8 cellular contexts compared by ENCODE assay signal in genomic region chr1:198669023-198669698, GRCh38. TPM values are rescaled to one million over a fixed set of nuclear protein-coding genes. Genes with fewer than 3 reads are reported as not detected.
A peak's percentile ranks its signal among the peaks of the same experiment; 100 is the strongest.
DNase-seq lines count a peak whose midpoint lies in the region; FAIRE-seq and TF ChIP-seq lines count a peak whose summit lies in the region.

No MANE protein-coding gene starts in this region.

- H3K36me3 ChIP-seq in GM23248 (ENCODE audit: low read depth) (no peaks in the 10 kb centered on the region), KOPT-K1 (ENCODE audit: insufficient read depth, low read length) (peaks cover 6% of the 10 kb centered on the region), mesendoderm (ENCODE audit: control insufficient read depth, insufficient read depth, low read length) (no peaks in the 10 kb centered on the region)

- no peaks in the 10 kb centered on the region for H4K20me1 ChIP-seq in GM23248 (ENCODE audit: insufficient read depth)

- in situ Hi-C loops in GM23248 (cut with MboI) = no loop called here

- H3K27me3 Mint-ChIP-seq in progenitor cell of endocrine pancreas = no peaks in the 10 kb centered on the region

- H2BK120ac ChIP-seq in mesendoderm (ENCODE audit: low read depth, low read length) = no peak overlapping the region

- WGBS in GM23248 (ENCODE audit: low coverage in 1 of 2, low lambda C conversion rate in 2 of 2, missing lambda C conversion rate in 2 of 2), 2 experiments = 31 to 34% methylated on average over 5 of the region's 5 CpGs
- WGBS in mesendoderm (ENCODE audit: extremely low coverage, insufficient coverage, low lambda C conversion rate) = no CpG with 5 or more reads among the region's 5 CpGs

- H4K8ac ChIP-seq in mesendoderm (ENCODE audit: low read depth, low read length) = no peak overlapping the region

- peaks cover 58% of the 10 kb centered on the region for H3F3A ChIP-seq in GM23248 (ENCODE audit: insufficient read depth)

- no peak overlapping the region for H3K27ac Mint-ChIP-seq in progenitor cell of endocrine pancreas

- H3K9me3 ChIP-seq in GM23248 (ENCODE audit: low read depth) = no peaks in the 10 kb centered on the region
- H3K9me3 ChIP-seq in KOPT-K1 (ENCODE audit: insufficient read depth, low read length, poor library complexity, severe bottlenecking) = no peaks in the 10 kb centered on the region

- H3K4me3 ChIP-seq in GM23248 (no peak overlapping the region), mesendoderm (ENCODE audit: low read length) (no peak overlapping the region)

- H3K36me3 Mint-ChIP-seq in progenitor cell of endocrine pancreas (ENCODE audit: insufficient read depth) = no peaks in the 10 kb centered on the region

- H3K79me2 ChIP-seq in GM23248 (ENCODE audit: insufficient read depth) (no peaks in the 10 kb centered on the region), mesendoderm (ENCODE audit: control insufficient read depth, insufficient read depth, low read length) (no peaks in the 10 kb centered on the region)

- H3K4me3 Mint-ChIP-seq in progenitor cell of endocrine pancreas (ENCODE audit: low read depth) = no peak overlapping the region

- no peak overlapping the region for H2BK5ac ChIP-seq in mesendoderm (ENCODE audit: low read length)

- H3K23ac ChIP-seq in mesendoderm (ENCODE audit: low read length) = no peak overlapping the region

- no peak for TF ChIP-seq CTCF in progenitor cell of endocrine pancreas (IDR thresholded peaks at IDR 0.05; ENCODE audit: unreplicated experiment)

- H2AK5ac ChIP-seq in mesendoderm (ENCODE audit: low read length) = no peak overlapping the region

- no peaks in the 10 kb centered on the region for H3K9me3 Mint-ChIP-seq in progenitor cell of endocrine pancreas (ENCODE audit: low read depth)

- H3K4ac ChIP-seq in mesendoderm (ENCODE audit: low read depth, low read length) = no peak overlapping the region

- no peak overlapping the region for H4K5ac ChIP-seq in mesendoderm (ENCODE audit: low read length)

- no peak for TF ChIP-seq POLR2A in GM12892 (IDR thresholded peaks at IDR 0.05; ENCODE audit: low read depth, low read length)

- FAIRE-seq in GM12892 (lab: Jason Lieb, UNC) = peak; percentile 96

- no peak overlapping the region for H3K56ac ChIP-seq in mesendoderm (ENCODE audit: low read length)

- H3K27me3 ChIP-seq in GM23248 (replicated peaks; ENCODE audit: insufficient read depth) (no peaks in the 10 kb centered on the region), mesendoderm (ENCODE audit: insufficient read depth, low read length, poor library complexity) (no peaks in the 10 kb centered on the region)

- peak overlapping the region; percentile 79 for H3K27ac ChIP-seq in GM23248
- peak overlapping the region; percentile 68 for H3K27ac ChIP-seq in KOPT-K1 (ENCODE audit: low read depth, low read length, poor library complexity, severe bottlenecking)
- H3K27ac ChIP-seq in mesendoderm (ENCODE audit: low read depth, low read length) = no peak overlapping the region

- no peak overlapping the region for H2AFZ ChIP-seq in GM23248

- no peak overlapping the region for H2BK15ac ChIP-seq in mesendoderm (replicated peaks; ENCODE audit: low read depth)

- H3K18ac ChIP-seq in mesendoderm (ENCODE audit: low read length) = no peak overlapping the region

- H3K4me2 ChIP-seq in GM23248 (ENCODE audit: unreplicated experiment) (peak overlapping the region; percentile 18), mesendoderm (ENCODE audit: low read length) (no peak overlapping the region)

- no peaks in the 10 kb centered on the region for H3K4me1 Mint-ChIP-seq in progenitor cell of endocrine pancreas (ENCODE audit: low read depth)

- H3K4me1 ChIP-seq in GM23248 (ENCODE audit: insufficient read depth) (peaks cover 82% of the 10 kb centered on the region), mesendoderm (ENCODE audit: control insufficient read depth, low read depth, low read length) (no peaks in the 10 kb centered on the region)

- no peaks in the 10 kb centered on the region for H3K9me2 ChIP-seq in GM23248 (ENCODE audit: insufficient read depth)

- DNase-seq in GM12892 (ENCODE audit: insufficient read length) = no peak
- DNase-seq in GM23248 = peak; percentile 93
- peak; percentile 34 for DNase-seq in activated naive CD4-positive, alpha-beta T cell treated with anti-CD3 and anti-CD28 coated beads, Interleukin-2, amount 50 U/mL, for 16 hours
- peak; percentile 31 for DNase-seq in mesendoderm
- no peak for DNase-seq in pons (ENCODE audit: low spot score)
- no peak for DNase-seq in progenitor cell of endocrine pancreas (ENCODE audit: low spot score, unreplicated experiment)
- no peak for DNase-seq in C1 segment of cervical spinal cord (lab: John Stamatoyannopoulos, UW)

- H3K9ac ChIP-seq in GM23248 = peak overlapping the region; percentile 25
- H3K9ac ChIP-seq in mesendoderm (ENCODE audit: low read length) = no peak overlapping the region

- H3K79me1 ChIP-seq in mesendoderm (ENCODE audit: low read length) = no peaks in the 10 kb centered on the region

RNA-seq across cellular contexts. Expression of gene PTPRC, which starts 30.3 kb away (rescaled TPM):
- polyA plus RNA-seq in GM12892 (2012; ENCODE audit: missing spikeins) = 102 TPM
- 0.38 and 0.86 TPM in 2 replicates for total RNA-seq in GM23248 (2014; rRNA removed; shearing (Covaris generic))
- polyA plus RNA-seq in GM23248 (2016; fragmentation: Nextera tagmentation; extraction: Ambion mirVana) = 0.66 and 0.70 TPM in 2 replicates
- polyA plus RNA-seq in mesendoderm (2013, experiment 1 of 2) = not detected
- under 0.01 TPM for polyA plus RNA-seq in mesendoderm (2013, experiment 2 of 2)
- not detected in 2 replicates for total RNA-seq in progenitor cell of endocrine pancreas

Comparison
In these comparisons a context has a peak if more than half of its experiments do, and no peak if none do; other contexts are left out.
1. DNase-seq: peak in GM23248 (single experiment), activated naive CD4-positive, alpha-beta T cell treated with anti-CD3 and anti-CD28 coated beads, Interleukin-2, amount 50 U/mL, for 16 hours (single experiment) and mesendoderm (single experiment); none in GM12892 (single experiment), pons (single experiment), progenitor cell of endocrine pancreas (single experiment) and C1 segment of cervical spinal cord (0 of 14).